Comparison of ENCODE assay signal across 10 cellular contexts in genomic region chr11:72070486-72070885, GRCh38. TPM values are rescaled to one million over a fixed set of nuclear protein-coding genes. Genes with fewer than 3 reads are reported as not detected.
DNase-seq lines count a peak whose midpoint lies in the region; ATAC-seq and TF ChIP-seq lines count a peak whose summit lies in the region.
"Had no signal": no experiment of that assay in that cellular context is flagged by ENCODE, and none has a peak within 500 bp of the region (broad histone marks: within the 10 kb centered on the region; RNA-seq: fewer than 3 reads in every experiment).

No MANE protein-coding gene starts in this region.

- H3K9me3 Mint-ChIP-seq in stimulated activated naive B cell treated with anti-CD40 and anti-IgM and Interleukin-4, amounts not matched to agents 10 μg/mL and 1 μg/mL and 100 μg/mL, for 72 hours, result no peaks in the 10 kb centered on the region

- H3K36me3 Mint-ChIP-seq in stimulated activated naive B cell treated with anti-CD40 and anti-IgM and Interleukin-4, amounts not matched to agents 10 μg/mL and 1 μg/mL and 100 μg/mL, for 72 hours, result peaks cover 9 to 24% of the 10 kb centered on the region in 2 donors

- H3K9me3 ChIP-seq in HUES6 (ENCODE audit: control insufficient read depth, insufficient read depth, low read depth, low read length), result no peaks in the 10 kb centered on the region
- H3K9me3 ChIP-seq in adipocyte (ENCODE audit: control insufficient read depth, low read length), result no peaks in the 10 kb centered on the region

- H3K4me1 Mint-ChIP-seq in stimulated activated naive B cell treated with anti-CD40 and anti-IgM and Interleukin-4, amounts not matched to agents 10 μg/mL and 1 μg/mL and 100 μg/mL, for 72 hours, result peaks cover 18 to 50% of the 10 kb centered on the region in 2 donors

- TF ChIP-seq CTCF in foreskin fibroblast (IDR thresholded peaks at IDR 0.05; ENCODE audit: low read depth, low read length), result no peak

- H3K27me3 Mint-ChIP-seq in stimulated activated naive B cell treated with anti-CD40 and anti-IgM and Interleukin-4, amounts not matched to agents 10 μg/mL and 1 μg/mL and 100 μg/mL, for 72 hours, result no peaks in the 10 kb centered on the region

- 0 out of 2 replicates have a peak overlapping the region, but pooled peaks have one; percentile 36 for H3K27ac ChIP-seq in HUES6 (ENCODE audit: low read depth, low read length)

- H3K4me1 ChIP-seq in HUES6 (ENCODE audit: control insufficient read depth, insufficient read depth, low read length) (peaks cover 23% of the 10 kb centered on the region), adipocyte (ENCODE audit: control insufficient read depth, insufficient read depth, low read length) (peaks cover 64% of the 10 kb centered on the region)

- no peaks in the 10 kb centered on the region for H3K27me3 ChIP-seq in HUES6 (ENCODE audit: control insufficient read depth, insufficient read depth, low read length)
- no peaks in the 10 kb centered on the region for H3K27me3 ChIP-seq in adipocyte (replicated peaks; ENCODE audit: control insufficient read depth, insufficient read depth, low read length)
- no peaks in the 10 kb centered on the region for H3K27me3 ChIP-seq in H7 (ENCODE audit: control insufficient read depth, insufficient read depth, low read length)

- ATAC-seq in stimulated activated naive B cell treated with anti-CD40 and anti-IgM and Interleukin-4, amounts not matched to agents 10 μg/mL and 1 μg/mL and 100 μg/mL, for 72 hours (replicated peaks), result no peak
- ATAC-seq in HG03521 (IDR thresholded peaks at IDR 0.05; ENCODE audit: unreplicated experiment), result no peak

- peak overlapping the region; percentile 2 to 66 for H3K4me3 Mint-ChIP-seq in stimulated activated naive B cell treated with anti-CD40 and anti-IgM and Interleukin-4, amounts not matched to agents 10 μg/mL and 1 μg/mL and 100 μg/mL, for 72 hours

- no peak overlapping the region for H3K9ac ChIP-seq in HUES6 (ENCODE audit: low read length)
- H3K9ac ChIP-seq in adipocyte (ENCODE audit: low read length), result peak overlapping the region; percentile 83

- H3K27ac Mint-ChIP-seq in stimulated activated naive B cell treated with anti-CD40 and anti-IgM and Interleukin-4, amounts not matched to agents 10 μg/mL and 1 μg/mL and 100 μg/mL, for 72 hours, result peak overlapping the region; percentile 65

- DNase-seq in adipocyte (ENCODE audit: low read depth), result no peak
- DNase-seq in kidney glomerular epithelial cell (lab: John Stamatoyannopoulos, UW), result peak; percentile 41
- DNase-seq in stimulated activated naive B cell treated with anti-CD40 and anti-IgM and Interleukin-4, amounts not matched to agents 10 μg/mL and 1 μg/mL and 100 μg/mL, for 72 hours, result no peak
- no peak for DNase-seq in foreskin fibroblast
- DNase-seq in H7, result no peak
- no peak for DNase-seq in DMS53 treated with DMSO at 0.1 percent for 48 hours (lab: John Stamatoyannopoulos, UW; ENCODE audit: unreplicated experiment)
- DNase-seq: NCI-H2171; stimulated activated CD4-positive, alpha-beta T cell treated with anti-CD3 and anti-CD28 coated beads, Interleukin-12 subunit alpha, Interleukin-12 subunit beta, amount 100 ng/mL, for 4 hours had no signal

- H3K4me3 ChIP-seq in HUES6 (ENCODE audit: low read depth, low read length) (no peak overlapping the region), adipocyte (ENCODE audit: low read length) (peak overlapping the region; percentile 21), foreskin fibroblast (ENCODE audit: low read depth in 1 of 2, low read length in 2 of 2) (peak overlapping the region in 1 of 2 donors; percentile 1), H7 (ENCODE audit: insufficient read depth, low read depth, low read length) (no peak overlapping the region)

- H3K36me3 ChIP-seq in HUES6 (ENCODE audit: control insufficient read depth, insufficient read depth, low read length), result peaks cover 18% of the 10 kb centered on the region
- H3K36me3 ChIP-seq in adipocyte (ENCODE audit: control insufficient read depth, insufficient read depth, low read length, severe bottlenecking), result peaks cover 3% of the 10 kb centered on the region
- no peaks in the 10 kb centered on the region; the same call in 1 of the 2 replicates for H3K36me3 ChIP-seq in H7 (replicated peaks; ENCODE audit: control insufficient read depth, insufficient read depth, low read length)

RNA-seq across cellular contexts. Expression of gene NUMA1, which starts 9.9 kb away (rescaled TPM):
- 97.5 and 125 TPM in 2 replicates for total RNA-seq in H7 (2014; rRNA removed; shearing (Covaris generic))

RNA-seq across cellular contexts. Expression of gene LRRC51, which starts 10.2 kb away (rescaled TPM):
- 4.2 and 6.7 TPM in 2 replicates for total RNA-seq in H7 (2014; rRNA removed; shearing (Covaris generic))

RNA-seq across cellular contexts. Expression of gene LAMTOR1, which starts 32.6 kb away (rescaled TPM):
- total RNA-seq in H7 (2014; rRNA removed; shearing (Covaris generic)), result 97.8 and 114 TPM in 2 replicates

RNA-seq across cellular contexts. Expression of gene TOMT, which starts 35.2 kb away (rescaled TPM):
- total RNA-seq in H7 (2014; rRNA removed; shearing (Covaris generic)), result 0.14 TPM in 1 of 2 replicates, not detected in the other

RNA-seq across cellular contexts. Expression of gene ANAPC15, which starts 42.0 kb away (rescaled TPM):
- total RNA-seq in H7 (2014; rRNA removed; shearing (Covaris generic)), result 50.0 and 62.6 TPM in 2 replicates
